Comparison of ENCODE assay signal across 1 cellular context in the genomic region with DNA sequence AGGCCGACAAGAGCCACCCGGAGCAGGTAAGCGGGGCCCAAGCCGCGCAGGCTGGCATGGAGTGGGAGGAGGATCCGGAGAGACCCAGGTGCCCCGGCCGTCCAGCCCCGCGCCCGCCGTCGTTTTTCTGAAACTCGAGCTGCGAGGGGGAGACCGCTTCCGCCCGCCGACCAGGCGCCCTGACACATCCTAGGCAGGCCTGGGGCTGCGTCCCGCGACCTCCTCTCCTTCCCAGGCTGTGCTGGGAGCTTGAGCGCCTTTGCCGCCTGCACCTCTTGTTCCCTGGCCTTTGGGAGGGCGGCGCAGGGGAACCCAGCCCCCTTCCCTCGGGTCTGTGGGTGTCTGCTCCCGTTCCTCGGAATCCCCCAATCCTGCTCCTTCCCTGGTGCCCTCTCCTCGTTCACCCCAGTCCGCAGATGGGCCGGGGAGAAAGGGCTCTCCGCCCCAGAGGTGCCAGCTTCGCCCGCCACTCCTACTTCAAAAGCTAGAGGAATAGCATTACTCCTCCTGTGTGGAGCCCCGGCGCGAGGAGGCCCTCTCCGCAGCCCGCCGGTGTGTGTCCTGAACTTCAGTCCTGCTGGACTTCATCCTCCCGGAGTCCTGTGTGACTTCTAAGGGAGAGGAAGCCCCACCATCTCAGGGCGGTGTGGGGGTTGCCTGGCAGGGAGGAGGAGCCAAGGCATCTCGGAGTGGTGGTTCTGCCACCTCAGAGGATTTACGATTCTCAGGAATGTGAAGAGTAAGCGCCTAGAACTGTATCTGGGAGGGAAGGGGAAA.
TF ChIP-seq lines count a peak whose summit lies in the region.

No MANE protein-coding gene starts in this region.

TF ChIP-seq in HepG2, 621 proteins besides CTCF, POLR2A, EP300 and RAD21 (continued from another document and continues in another):
- TF ChIP-seq, protein P1, sequence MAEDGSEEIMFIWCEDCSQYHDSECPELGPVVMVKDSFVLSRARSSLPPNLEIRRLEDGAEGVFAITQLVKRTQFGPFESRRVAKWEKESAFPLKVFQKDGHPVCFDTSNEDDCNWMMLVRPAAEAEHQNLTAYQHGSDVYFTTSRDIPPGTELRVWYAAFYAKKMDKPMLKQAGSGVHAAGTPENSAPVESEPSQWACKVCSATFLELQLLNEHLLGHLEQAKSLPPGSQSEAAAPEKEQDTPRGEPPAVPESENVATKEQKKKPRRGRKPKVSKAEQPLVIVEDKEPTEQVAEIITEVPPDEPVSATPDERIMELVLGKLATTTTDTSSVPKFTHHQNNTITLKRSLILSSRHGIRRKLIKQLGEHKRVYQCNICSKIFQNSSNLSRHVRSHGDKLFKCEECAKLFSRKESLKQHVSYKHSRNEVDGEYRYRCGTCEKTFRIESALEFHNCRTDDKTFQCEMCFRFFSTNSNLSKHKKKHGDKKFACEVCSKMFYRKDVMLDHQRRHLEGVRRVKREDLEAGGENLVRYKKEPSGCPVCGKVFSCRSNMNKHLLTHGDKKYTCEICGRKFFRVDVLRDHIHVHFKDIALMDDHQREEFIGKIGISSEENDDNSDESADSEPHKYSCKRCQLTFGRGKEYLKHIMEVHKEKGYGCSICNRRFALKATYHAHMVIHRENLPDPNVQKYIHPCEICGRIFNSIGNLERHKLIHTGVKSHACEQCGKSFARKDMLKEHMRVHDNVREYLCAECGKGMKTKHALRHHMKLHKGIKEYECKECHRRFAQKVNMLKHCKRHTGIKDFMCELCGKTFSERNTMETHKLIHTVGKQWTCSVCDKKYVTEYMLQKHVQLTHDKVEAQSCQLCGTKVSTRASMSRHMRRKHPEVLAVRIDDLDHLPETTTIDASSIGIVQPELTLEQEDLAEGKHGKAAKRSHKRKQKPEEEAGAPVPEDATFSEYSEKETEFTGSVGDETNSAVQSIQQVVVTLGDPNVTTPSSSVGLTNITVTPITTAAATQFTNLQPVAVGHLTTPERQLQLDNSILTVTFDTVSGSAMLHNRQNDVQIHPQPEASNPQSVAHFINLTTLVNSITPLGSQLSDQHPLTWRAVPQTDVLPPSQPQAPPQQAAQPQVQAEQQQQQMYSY (CRISPR knock-in tag; IDR thresholded peaks at IDR 0.05): no peak
- TF ChIP-seq CENPT (CRISPR knock-in tag; IDR thresholded peaks at IDR 0.05; ENCODE audit: low read depth): no peak
- no peak for TF ChIP-seq PLRG1 (conservative IDR thresholded peaks at IDR 0.05)
- TF ChIP-seq SP140L (CRISPR knock-in tag; IDR thresholded peaks at IDR 0.05; ENCODE audit: borderline replicate concordance): no peak
- TF ChIP-seq, protein P2, sequence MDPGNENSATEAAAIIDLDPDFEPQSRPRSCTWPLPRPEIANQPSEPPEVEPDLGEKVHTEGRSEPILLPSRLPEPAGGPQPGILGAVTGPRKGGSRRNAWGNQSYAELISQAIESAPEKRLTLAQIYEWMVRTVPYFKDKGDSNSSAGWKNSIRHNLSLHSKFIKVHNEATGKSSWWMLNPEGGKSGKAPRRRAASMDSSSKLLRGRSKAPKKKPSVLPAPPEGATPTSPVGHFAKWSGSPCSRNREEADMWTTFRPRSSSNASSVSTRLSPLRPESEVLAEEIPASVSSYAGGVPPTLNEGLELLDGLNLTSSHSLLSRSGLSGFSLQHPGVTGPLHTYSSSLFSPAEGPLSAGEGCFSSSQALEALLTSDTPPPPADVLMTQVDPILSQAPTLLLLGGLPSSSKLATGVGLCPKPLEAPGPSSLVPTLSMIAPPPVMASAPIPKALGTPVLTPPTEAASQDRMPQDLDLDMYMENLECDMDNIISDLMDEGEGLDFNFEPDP (CRISPR knock-in tag; conservative IDR thresholded peaks at IDR 0.05): no peak
- TF ChIP-seq, protein P3, sequence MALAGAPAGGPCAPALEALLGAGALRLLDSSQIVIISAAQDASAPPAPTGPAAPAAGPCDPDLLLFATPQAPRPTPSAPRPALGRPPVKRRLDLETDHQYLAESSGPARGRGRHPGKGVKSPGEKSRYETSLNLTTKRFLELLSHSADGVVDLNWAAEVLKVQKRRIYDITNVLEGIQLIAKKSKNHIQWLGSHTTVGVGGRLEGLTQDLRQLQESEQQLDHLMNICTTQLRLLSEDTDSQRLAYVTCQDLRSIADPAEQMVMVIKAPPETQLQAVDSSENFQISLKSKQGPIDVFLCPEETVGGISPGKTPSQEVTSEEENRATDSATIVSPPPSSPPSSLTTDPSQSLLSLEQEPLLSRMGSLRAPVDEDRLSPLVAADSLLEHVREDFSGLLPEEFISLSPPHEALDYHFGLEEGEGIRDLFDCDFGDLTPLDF (CRISPR knock-in tag; IDR thresholded peaks at IDR 0.05): no peak
- TF ChIP-seq DMAP1 (CRISPR knock-in tag; IDR thresholded peaks at IDR 0.05): no peak
- TF ChIP-seq GZF1 (CRISPR knock-in tag; IDR thresholded peaks at IDR 0.05): no peak
- TF ChIP-seq SP4 (CRISPR knock-in tag; IDR thresholded peaks at IDR 0.05): no peak
- no peak for TF ChIP-seq MBNL3 (CRISPR knock-in tag; conservative IDR thresholded peaks at IDR 0.05)
- TF ChIP-seq, protein P4, sequence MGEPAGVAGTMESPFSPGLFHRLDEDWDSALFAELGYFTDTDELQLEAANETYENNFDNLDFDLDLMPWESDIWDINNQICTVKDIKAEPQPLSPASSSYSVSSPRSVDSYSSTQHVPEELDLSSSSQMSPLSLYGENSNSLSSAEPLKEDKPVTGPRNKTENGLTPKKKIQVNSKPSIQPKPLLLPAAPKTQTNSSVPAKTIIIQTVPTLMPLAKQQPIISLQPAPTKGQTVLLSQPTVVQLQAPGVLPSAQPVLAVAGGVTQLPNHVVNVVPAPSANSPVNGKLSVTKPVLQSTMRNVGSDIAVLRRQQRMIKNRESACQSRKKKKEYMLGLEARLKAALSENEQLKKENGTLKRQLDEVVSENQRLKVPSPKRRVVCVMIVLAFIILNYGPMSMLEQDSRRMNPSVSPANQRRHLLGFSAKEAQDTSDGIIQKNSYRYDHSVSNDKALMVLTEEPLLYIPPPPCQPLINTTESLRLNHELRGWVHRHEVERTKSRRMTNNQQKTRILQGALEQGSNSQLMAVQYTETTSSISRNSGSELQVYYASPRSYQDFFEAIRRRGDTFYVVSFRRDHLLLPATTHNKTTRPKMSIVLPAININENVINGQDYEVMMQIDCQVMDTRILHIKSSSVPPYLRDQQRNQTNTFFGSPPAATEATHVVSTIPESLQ (CRISPR knock-in tag; conservative IDR thresholded peaks at IDR 0.05): 0 out of 2 replicates have a peak, but pooled peaks have one; percentile 52
- TF ChIP-seq, protein P5, sequence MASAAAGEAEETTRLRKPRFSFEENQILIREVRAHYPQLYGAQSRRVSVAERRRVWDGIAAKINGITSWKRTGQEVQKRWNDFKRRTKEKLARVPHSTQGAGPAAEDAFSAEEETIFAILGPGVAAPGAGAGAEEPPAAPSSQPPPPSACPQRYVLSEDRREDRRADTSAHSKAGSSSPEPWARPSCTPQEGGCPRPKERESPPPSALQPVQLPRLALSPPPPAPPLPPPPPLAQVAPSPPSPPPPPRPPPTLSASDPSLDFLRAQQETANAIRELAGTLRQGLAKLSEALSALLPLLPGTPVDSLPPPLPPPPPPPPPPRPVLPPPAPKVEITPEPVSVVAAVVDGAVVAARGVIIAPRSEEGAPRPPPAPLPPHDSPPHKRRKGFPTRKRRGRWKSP (CRISPR knock-in tag; IDR thresholded peaks at IDR 0.05): no peak; the same call in 1 of the 2 replicates
- TF ChIP-seq AKAP8 (CRISPR knock-in tag; IDR thresholded peaks at IDR 0.05): no peak
- TF ChIP-seq WIZ (CRISPR knock-in tag; IDR thresholded peaks at IDR 0.05): no peak; the same call in 1 of the 2 replicates
- TF ChIP-seq, protein P6, sequence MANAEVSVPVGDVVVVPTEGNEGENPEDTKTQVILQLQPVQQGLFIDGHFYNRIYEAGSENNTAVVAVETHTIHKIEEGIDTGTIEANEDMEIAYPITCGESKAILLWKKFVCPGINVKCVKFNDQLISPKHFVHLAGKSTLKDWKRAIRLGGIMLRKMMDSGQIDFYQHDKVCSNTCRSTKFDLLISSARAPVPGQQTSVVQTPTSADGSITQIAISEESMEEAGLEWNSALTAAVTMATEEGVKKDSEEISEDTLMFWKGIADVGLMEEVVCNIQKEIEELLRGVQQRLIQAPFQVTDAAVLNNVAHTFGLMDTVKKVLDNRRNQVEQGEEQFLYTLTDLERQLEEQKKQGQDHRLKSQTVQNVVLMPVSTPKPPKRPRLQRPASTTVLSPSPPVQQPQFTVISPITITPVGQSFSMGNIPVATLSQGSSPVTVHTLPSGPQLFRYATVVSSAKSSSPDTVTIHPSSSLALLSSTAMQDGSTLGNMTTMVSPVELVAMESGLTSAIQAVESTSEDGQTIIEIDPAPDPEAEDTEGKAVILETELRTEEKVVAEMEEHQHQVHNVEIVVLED (CRISPR knock-in tag; IDR thresholded peaks at IDR 0.05; ENCODE audit: borderline replicate concordance): no peak
- no peak for TF ChIP-seq NBN (conservative IDR thresholded peaks at IDR 0.05)
- no peak for TF ChIP-seq SMARCC2 (IDR thresholded peaks at IDR 0.05)
- no peak for TF ChIP-seq ZNF326 (CRISPR knock-in tag; IDR thresholded peaks at IDR 0.05; ENCODE audit: borderline replicate concordance)
- TF ChIP-seq, protein P7, sequence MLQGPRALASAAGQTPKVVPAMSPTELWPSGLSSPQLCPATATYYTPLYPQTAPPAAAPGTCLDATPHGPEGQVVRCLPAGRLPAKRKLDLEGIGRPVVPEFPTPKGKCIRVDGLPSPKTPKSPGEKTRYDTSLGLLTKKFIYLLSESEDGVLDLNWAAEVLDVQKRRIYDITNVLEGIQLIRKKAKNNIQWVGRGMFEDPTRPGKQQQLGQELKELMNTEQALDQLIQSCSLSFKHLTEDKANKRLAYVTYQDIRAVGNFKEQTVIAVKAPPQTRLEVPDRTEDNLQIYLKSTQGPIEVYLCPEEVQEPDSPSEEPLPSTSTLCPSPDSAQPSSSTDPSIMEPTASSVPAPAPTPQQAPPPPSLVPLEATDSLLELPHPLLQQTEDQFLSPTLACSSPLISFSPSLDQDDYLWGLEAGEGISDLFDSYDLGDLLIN (CRISPR knock-in tag; IDR thresholded peaks at IDR 0.05; ENCODE audit: borderline replicate concordance): no peak
- TF ChIP-seq GATAD1 (CRISPR knock-in tag; IDR thresholded peaks at IDR 0.05): no peak
- TF ChIP-seq MYNN (CRISPR knock-in tag; IDR thresholded peaks at IDR 0.05; ENCODE audit: low read depth): no peak
- TF ChIP-seq POLR2G (IDR thresholded peaks at IDR 0.05; ENCODE audit: low read depth, low read length): no peak
- TF ChIP-seq ZBTB7B (CRISPR knock-in tag; IDR thresholded peaks at IDR 0.05): no peak
- no peak; the same call in 1 of the 2 replicates for TF ChIP-seq KLF15 (CRISPR knock-in tag; IDR thresholded peaks at IDR 0.05; ENCODE audit: borderline replicate concordance)
- TF ChIP-seq STAT5B (CRISPR knock-in tag; IDR thresholded peaks at IDR 0.05): no peak
- no peak for TF ChIP-seq ZNF17 (CRISPR knock-in tag; IDR thresholded peaks at IDR 0.05)
- TF ChIP-seq CBFB (CRISPR knock-in tag; IDR thresholded peaks at IDR 0.05): 0 out of 2 replicates have a peak, but pooled peaks have one; percentile 11
- no peak; the same call in 1 of the 2 replicates for TF ChIP-seq ETV6 (CRISPR knock-in tag; conservative IDR thresholded peaks at IDR 0.05)
- TF ChIP-seq SMARCE1 (IDR thresholded peaks at IDR 0.05; ENCODE audit: borderline replicate concordance): no peak
- peak; percentile 85 for TF ChIP-seq ZNF761 (CRISPR knock-in tag; conservative IDR thresholded peaks at IDR 0.05)
- no peak for TF ChIP-seq SMC3 (IDR thresholded peaks at IDR 0.05; ENCODE audit: low read length)
- TF ChIP-seq ZNF570 (CRISPR knock-in tag; IDR thresholded peaks at IDR 0.05; ENCODE audit: borderline replicate concordance): no peak
- no peak for TF ChIP-seq YY1 (IDR thresholded peaks at IDR 0.05; ENCODE audit: insufficient read depth, insufficient replicate concordance, low read depth, low read length)
- TF ChIP-seq, protein P8, sequence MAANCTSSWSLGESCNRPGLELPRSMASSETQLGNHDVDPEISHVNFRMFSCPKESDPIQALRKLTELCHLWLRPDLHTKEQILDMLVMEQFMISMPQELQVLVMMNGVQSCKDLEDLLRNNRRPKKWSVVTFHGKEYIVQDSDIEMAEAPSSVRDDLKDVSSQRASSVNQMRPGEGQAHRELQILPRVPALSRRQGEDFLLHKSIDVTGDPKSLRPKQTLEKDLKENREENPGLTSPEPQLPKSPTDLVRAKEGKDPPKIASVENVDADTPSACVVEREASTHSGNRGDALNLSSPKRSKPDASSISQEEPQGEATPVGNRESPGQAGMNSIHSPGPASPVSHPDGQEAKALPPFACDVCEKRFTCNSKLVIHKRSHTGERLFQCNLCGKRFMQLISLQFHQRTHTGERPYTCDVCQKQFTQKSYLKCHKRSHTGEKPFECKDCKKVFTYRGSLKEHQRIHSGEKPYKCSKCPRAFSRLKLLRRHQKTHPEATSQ (CRISPR knock-in tag; IDR thresholded peaks at IDR 0.05; ENCODE audit: borderline replicate concordance): no peak
- TF ChIP-seq SCMH1 (CRISPR knock-in tag; IDR thresholded peaks at IDR 0.05; ENCODE audit: borderline replicate concordance): no peak
- no peak for TF ChIP-seq ZNF674 (CRISPR knock-in tag; IDR thresholded peaks at IDR 0.05; ENCODE audit: low read depth)
- no peak; the same call in 1 of the 2 replicates for TF ChIP-seq ZNF564 (CRISPR knock-in tag; IDR thresholded peaks at IDR 0.05)
- TF ChIP-seq MAFK (conservative IDR thresholded peaks at IDR 0.05 in 1 of 2, IDR thresholded peaks at IDR 0.05 in 1 of 2; ENCODE audit: low read length in 2 of 2): no peak
- TF ChIP-seq, protein P9, sequence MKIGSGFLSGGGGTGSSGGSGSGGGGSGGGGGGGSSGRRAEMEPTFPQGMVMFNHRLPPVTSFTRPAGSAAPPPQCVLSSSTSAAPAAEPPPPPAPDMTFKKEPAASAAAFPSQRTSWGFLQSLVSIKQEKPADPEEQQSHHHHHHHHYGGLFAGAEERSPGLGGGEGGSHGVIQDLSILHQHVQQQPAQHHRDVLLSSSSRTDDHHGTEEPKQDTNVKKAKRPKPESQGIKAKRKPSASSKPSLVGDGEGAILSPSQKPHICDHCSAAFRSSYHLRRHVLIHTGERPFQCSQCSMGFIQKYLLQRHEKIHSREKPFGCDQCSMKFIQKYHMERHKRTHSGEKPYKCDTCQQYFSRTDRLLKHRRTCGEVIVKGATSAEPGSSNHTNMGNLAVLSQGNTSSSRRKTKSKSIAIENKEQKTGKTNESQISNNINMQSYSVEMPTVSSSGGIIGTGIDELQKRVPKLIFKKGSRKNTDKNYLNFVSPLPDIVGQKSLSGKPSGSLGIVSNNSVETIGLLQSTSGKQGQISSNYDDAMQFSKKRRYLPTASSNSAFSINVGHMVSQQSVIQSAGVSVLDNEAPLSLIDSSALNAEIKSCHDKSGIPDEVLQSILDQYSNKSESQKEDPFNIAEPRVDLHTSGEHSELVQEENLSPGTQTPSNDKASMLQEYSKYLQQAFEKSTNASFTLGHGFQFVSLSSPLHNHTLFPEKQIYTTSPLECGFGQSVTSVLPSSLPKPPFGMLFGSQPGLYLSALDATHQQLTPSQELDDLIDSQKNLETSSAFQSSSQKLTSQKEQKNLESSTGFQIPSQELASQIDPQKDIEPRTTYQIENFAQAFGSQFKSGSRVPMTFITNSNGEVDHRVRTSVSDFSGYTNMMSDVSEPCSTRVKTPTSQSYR (CRISPR knock-in tag; IDR thresholded peaks at IDR 0.05; ENCODE audit: borderline replicate concordance): no peak; the same call in 1 of the 2 replicates
- TF ChIP-seq KLF11 (CRISPR knock-in tag; IDR thresholded peaks at IDR 0.05): 0 out of 2 replicates have a peak, but pooled peaks have one; percentile 27
- TF ChIP-seq YEATS4 (CRISPR knock-in tag; IDR thresholded peaks at IDR 0.05; ENCODE audit: borderline replicate concordance): no peak
- no peak for TF ChIP-seq ZNF775 (CRISPR knock-in tag; IDR thresholded peaks at IDR 0.05; ENCODE audit: borderline replicate concordance)
- no peak for TF ChIP-seq ZNF207 (IDR thresholded peaks at IDR 0.05; ENCODE audit: borderline replicate concordance)
- no peak for TF ChIP-seq EZH2 (conservative IDR thresholded peaks at IDR 0.05; ENCODE audit: low read depth, low read length)
- TF ChIP-seq ZBTB42 (CRISPR knock-in tag; IDR thresholded peaks at IDR 0.05): no peak
- no peak for TF ChIP-seq ZNF546 (CRISPR knock-in tag; conservative IDR thresholded peaks at IDR 0.05)
- 0 out of 2 replicates have a peak, but pooled peaks have one; percentile 36 for TF ChIP-seq ARID2 (CRISPR knock-in tag; IDR thresholded peaks at IDR 0.05; ENCODE audit: borderline replicate concordance)
